26 cellular contexts compared by ENCODE assay signal in the genomic region with DNA sequence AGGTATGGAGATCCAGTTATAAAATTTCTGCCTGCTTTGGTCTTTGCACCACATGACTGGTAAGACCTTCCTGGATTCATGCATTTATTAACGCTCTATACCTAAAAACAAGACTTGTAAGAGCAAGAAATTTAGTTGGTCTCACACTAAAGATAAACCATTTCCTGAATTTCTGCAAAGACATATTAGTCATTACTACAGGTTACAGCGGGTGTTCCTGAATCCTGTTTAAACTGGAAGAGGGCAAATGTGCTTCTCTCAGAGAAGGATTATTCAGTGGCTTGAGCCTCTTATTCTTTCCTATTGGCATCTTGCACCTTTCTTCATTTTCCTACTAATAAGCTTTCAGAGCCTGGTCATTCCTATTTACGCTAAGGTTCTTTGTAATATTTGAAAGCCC.
"Had no signal": no experiment of that assay in that cellular context is flagged by ENCODE, and none has a peak within 500 bp of the region (broad histone marks: within the 10 kb centered on the region; RNA-seq: fewer than 3 reads in every experiment).

No MANE protein-coding gene starts in this region.

- H3K4me3 Mint-ChIP-seq: activated CD4-positive, alpha-beta memory T cell treated with anti-CD3 and anti-CD28 coated beads for 36 hours; activated CD4-positive, alpha-beta T cell treated with anti-CD3 and anti-CD28 coated beads, Interleukin-2, amount 10 ng/mL, durations not matched to agents 24 days and 14 days; activated T-cell treated with anti-CD3 and anti-CD28 coated beads, Interleukin-2, amount 50 U/mL, for 4 hours; T-helper 1 cell treated with Interleukin-12 subunit alpha and Interleukin-12 subunit beta and Interleukin-4 antibody, amounts not matched to agents 30 μg/mL and 1 μg/mL, for 36 hours had no signal

- H3K4me3 ChIP-seq: MG63 had no signal

- H3K9me3 ChIP-seq: MG63 had no signal

- DNase-seq: activated CD4-positive, alpha-beta memory T cell treated with anti-CD3 and anti-CD28 coated beads for 36 hours; activated CD4-positive, alpha-beta T cell treated with anti-CD3 and anti-CD28 coated beads for 1 hour; activated CD4-positive, alpha-beta T cell treated with anti-CD3 and anti-CD28 coated beads, Interleukin-2, amount 10 ng/mL, durations not matched to agents 24 days and 14 days; activated CD8-positive, alpha-beta memory T cell treated with anti-CD3 and anti-CD28 coated beads for 24 hours; activated effector memory CD4-positive, alpha-beta T cell treated with anti-CD3 and anti-CD28 coated beads, Interleukin-2, amount 50 U/mL, for 16 hours; activated naive CD4-positive, alpha-beta T cell treated with Interleukin-2 at 50 U/mL for 16 hours; activated T-cell treated with anti-CD3 and anti-CD28 coated beads, Interleukin-2, amount 50 U/mL, for 4 hours; amygdala; brain microvascular endothelial cell; caudate nucleus; MG63; NCI-H1105; NCI-H1436; NCI-H1694 treated with DMSO at 0.1 percent for 48 hours; NCI-H2029 treated with DMSO at 0.1 percent for 48 hours; NCI-H345; NCI-H510A; NCI-H526 treated with DMSO at 0.1 percent for 48 hours; NK-92 treated with Interleukin-12 subunit alpha and Interleukin-12 subunit beta, amount 100 ng/mL, for 24 hours; OCI-M1; RPMI8226; SHP77 had no signal

- H3K36me3 Mint-ChIP-seq: activated CD4-positive, alpha-beta memory T cell treated with anti-CD3 and anti-CD28 coated beads for 36 hours; activated naive CD4-positive, alpha-beta T cell treated with anti-CD3 and anti-CD28 coated beads, Interleukin-2, amount 50 U/mL, for 72 hours had no signal

- H3K27ac ChIP-seq: brain microvascular endothelial cell, KMS-11 had no signal

- ATAC-seq: activated naive CD4-positive, alpha-beta T cell treated with anti-CD3 and anti-CD28 coated beads, Interleukin-2, amount 50 U/mL, for 72 hours; activated T-cell treated with anti-CD3 and anti-CD28 coated beads, Interleukin-2, amount 50 U/mL, for 4 hours; Panc1 had no signal

- H3K36me3 ChIP-seq: brain microvascular endothelial cell, MG63 had no signal

- H3K4me1 Mint-ChIP-seq: activated CD4-positive, alpha-beta T cell treated with anti-CD3 and anti-CD28 coated beads, Interleukin-2, amount 10 ng/mL, durations not matched to agents 24 days and 14 days had no signal

- H3K27ac Mint-ChIP-seq: activated CD4-positive, alpha-beta memory T cell treated with anti-CD3 and anti-CD28 coated beads for 36 hours; activated CD4-positive, alpha-beta T cell treated with anti-CD3 and anti-CD28 coated beads, Interleukin-2, amount 10 ng/mL, durations not matched to agents 24 days and 14 days; activated naive CD4-positive, alpha-beta T cell treated with anti-CD3 and anti-CD28 coated beads, Interleukin-2, amount 50 U/mL, for 72 hours; T-helper 1 cell treated with Interleukin-12 subunit alpha and Interleukin-12 subunit beta and Interleukin-4 antibody, amounts not matched to agents 30 μg/mL and 1 μg/mL, for 36 hours had no signal

- H3K27me3 Mint-ChIP-seq: activated CD4-positive, alpha-beta memory T cell treated with anti-CD3 and anti-CD28 coated beads for 36 hours; activated CD4-positive, alpha-beta T cell treated with anti-CD3 and anti-CD28 coated beads, Interleukin-2, amount 10 ng/mL, durations not matched to agents 24 days and 14 days had no signal

- H3K27me3 ChIP-seq: brain microvascular endothelial cell, MG63 had no signal

- H3K9me3 Mint-ChIP-seq: activated CD4-positive, alpha-beta T cell treated with anti-CD3 and anti-CD28 coated beads, Interleukin-2, amount 10 ng/mL, durations not matched to agents 24 days and 14 days; activated T-cell treated with anti-CD3 and anti-CD28 coated beads, Interleukin-2, amount 50 U/mL, for 4 hours; T-helper 1 cell treated with Interleukin-12 subunit alpha and Interleukin-12 subunit beta and Interleukin-4 antibody, amounts not matched to agents 30 μg/mL and 1 μg/mL, for 36 hours had no signal

- H3K4me2 ChIP-seq: KMS-11 had no signal
